Comparison of ENCODE assay signal across 12 cellular contexts in the genomic region with DNA sequence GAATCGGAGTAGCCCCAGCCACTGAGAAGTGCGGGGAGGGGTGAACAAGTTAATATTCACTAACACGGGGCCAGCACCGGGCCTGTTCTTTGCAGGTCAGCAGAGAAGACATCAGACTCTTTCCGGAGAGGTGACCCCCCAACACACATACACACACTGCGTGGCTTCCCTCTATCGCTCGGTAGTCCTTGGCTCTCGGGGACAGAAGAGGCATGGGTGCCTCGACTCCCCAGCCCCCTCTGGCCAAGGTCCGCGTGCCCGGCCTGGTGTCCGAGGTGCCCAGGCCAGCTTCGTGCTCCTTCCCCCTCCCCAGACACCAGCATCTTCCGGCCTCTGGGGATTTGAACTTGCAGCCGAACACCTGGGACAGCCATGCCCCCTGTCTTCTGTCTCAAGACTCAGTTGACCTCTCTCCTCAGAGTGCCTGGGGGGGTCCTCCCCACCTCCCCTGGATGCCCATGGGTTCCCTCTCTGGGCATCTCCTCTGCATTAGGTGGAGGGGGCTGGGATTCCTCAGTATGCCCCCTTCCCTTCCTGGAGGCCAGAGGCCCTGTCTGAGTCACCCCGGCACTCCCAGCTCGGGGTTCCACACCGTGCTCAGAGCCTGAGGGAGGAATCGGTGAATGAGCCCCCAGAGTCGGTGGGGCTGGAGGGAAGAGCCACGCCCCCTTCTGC.
DNase-seq lines count a peak whose midpoint lies in the region; ATAC-seq and TF ChIP-seq lines count a peak whose summit lies in the region.
"Had no signal": no experiment of that assay in that cellular context is flagged by ENCODE, and none has a peak within 500 bp of the region (broad histone marks: within the 10 kb centered on the region; RNA-seq: fewer than 3 reads in every experiment).

No MANE protein-coding gene starts in this region.

- H4K20me1 ChIP-seq in neural progenitor cell (ENCODE audit: low read depth), result peaks cover 4% of the 10 kb centered on the region

- H3K27ac ChIP-seq in heart right ventricle (no peak overlapping the region), WERI-Rb-1 (peak overlapping the region; percentile 68), neural progenitor cell (no peak overlapping the region)
- H3K27ac ChIP-seq: C4-2B, GM23248 had no signal

- ATAC-seq in left ventricle myocardium superior (no peak), heart right ventricle (no peak), sciatic nerve (no peak)

- H3K27me3 ChIP-seq in heart right ventricle (peaks cover 0 to 14% (median 0%) of the 10 kb centered on the region in 7 donors), WERI-Rb-1 (ENCODE audit: insufficient read depth, low read depth, severe bottlenecking) (no peaks in the 10 kb centered on the region), neural progenitor cell (no peaks in the 10 kb centered on the region)

- H3K36me3 ChIP-seq in heart right ventricle (no peaks in the 10 kb centered on the region), WERI-Rb-1 (peaks cover 25% of the 10 kb centered on the region), neural progenitor cell (no peaks in the 10 kb centered on the region)

- no peaks in the 10 kb centered on the region for H3K79me2 ChIP-seq in neural progenitor cell (ENCODE audit: low read depth)

- DNase-seq in left ventricle myocardium superior, result peak; percentile 22
- no peak for DNase-seq in heart right ventricle
- DNase-seq in WERI-Rb-1, result no peak
- DNase-seq in neural progenitor cell (ENCODE audit: low spot score), result no peak
- no peak for DNase-seq in hepatic stellate cell (ENCODE audit: low spot score)
- DNase-seq in sciatic nerve (ENCODE audit: low spot score), result no peak
- no peak for DNase-seq in NCI-H1417 treated with DMSO at 0.1 percent for 48 hours (lab: John Stamatoyannopoulos, UW)
- DNase-seq: CD4-positive, alpha-beta memory T cell; DMS79; H9 had no signal

- H3F3A ChIP-seq in neural progenitor cell (ENCODE audit: low read depth), result peaks cover 34% of the 10 kb centered on the region

- H3K9ac ChIP-seq in neural progenitor cell, result no peak overlapping the region
- H3K9ac ChIP-seq: GM23248 had no signal

- peaks cover 4 to 12% (median 10%) of the 10 kb centered on the region in 9 donors for H3K4me1 ChIP-seq in heart right ventricle
- H3K4me1 ChIP-seq in neural progenitor cell, result peaks cover 44% of the 10 kb centered on the region

- H3K4me3 ChIP-seq in heart right ventricle (no peak overlapping the region), WERI-Rb-1 (ENCODE audit: low read depth, low read length) (no peak overlapping the region), neural progenitor cell (no peak overlapping the region)
- H3K4me3 ChIP-seq: GM23248 had no signal

- no peak overlapping the region for H3K27ac Mint-ChIP-seq in neural progenitor cell
- H3K27ac Mint-ChIP-seq: CD4-positive, alpha-beta memory T cell; H9 had no signal

- no peaks in the 10 kb centered on the region for H3K9me3 Mint-ChIP-seq in neural progenitor cell
- H3K9me3 Mint-ChIP-seq: H9 had no signal

- no peak overlapping the region for H2AFZ ChIP-seq in neural progenitor cell (replicated peaks)
- H2AFZ ChIP-seq: GM23248 had no signal

- H3K4me2 ChIP-seq in neural progenitor cell, result peak overlapping the region; percentile 67

- TF ChIP-seq CTCF in heart right ventricle (IDR thresholded peaks at IDR 0.05) (no peak), WERI-Rb-1 (IDR thresholded peaks at IDR 0.05; ENCODE audit: low read depth, low read length) (no peak), neural progenitor cell (IDR thresholded peaks at IDR 0.05) (no peak)

- 86 to 87% methylated on average over 23 of the region's 23 CpGs for WGBS in heart right ventricle, 2 donors

- intact Hi-C loops in left ventricle myocardium superior (cut with micrococcal nuclease) (loop anchor here (10.0 kb wide), 1 partner anchor 102 kb away; a partner anchor contains a TSS), heart right ventricle (cut with DNase I) (loop anchor here in 7 of 10 donors (1.0 to 5.0 kb wide), 4 partner anchors 102 to 104 kb away; a partner anchor contains a TSS), sciatic nerve (cut with DNase I) (loop anchor here (5.0 kb wide), 1 partner anchor 104 kb away; a partner anchor contains a TSS)

- H3K4me1 Mint-ChIP-seq in neural progenitor cell, result peaks cover 46% of the 10 kb centered on the region
- H3K4me1 Mint-ChIP-seq: CD4-positive, alpha-beta memory T cell had no signal

- H3K36me3 Mint-ChIP-seq in neural progenitor cell, result no peaks in the 10 kb centered on the region
- H3K36me3 Mint-ChIP-seq: CD4-positive, alpha-beta memory T cell had no signal

- no peaks in the 10 kb centered on the region for H3K9me3 ChIP-seq in heart right ventricle
- no peaks in the 10 kb centered on the region for H3K9me3 ChIP-seq in WERI-Rb-1 (ENCODE audit: severe bottlenecking)
- no peaks in the 10 kb centered on the region for H3K9me3 ChIP-seq in neural progenitor cell (ENCODE audit: low read depth)

- peak overlapping the region; percentile 48 for H3K4me3 Mint-ChIP-seq in neural progenitor cell
- H3K4me3 Mint-ChIP-seq: CD4-positive, alpha-beta memory T cell; H9 had no signal

- H3K27me3 Mint-ChIP-seq in neural progenitor cell (ENCODE audit: insufficient read depth, low read depth), result peaks cover 8% of the 10 kb centered on the region
